1 cellular context compared by ENCODE assay signal in the genomic region with DNA sequence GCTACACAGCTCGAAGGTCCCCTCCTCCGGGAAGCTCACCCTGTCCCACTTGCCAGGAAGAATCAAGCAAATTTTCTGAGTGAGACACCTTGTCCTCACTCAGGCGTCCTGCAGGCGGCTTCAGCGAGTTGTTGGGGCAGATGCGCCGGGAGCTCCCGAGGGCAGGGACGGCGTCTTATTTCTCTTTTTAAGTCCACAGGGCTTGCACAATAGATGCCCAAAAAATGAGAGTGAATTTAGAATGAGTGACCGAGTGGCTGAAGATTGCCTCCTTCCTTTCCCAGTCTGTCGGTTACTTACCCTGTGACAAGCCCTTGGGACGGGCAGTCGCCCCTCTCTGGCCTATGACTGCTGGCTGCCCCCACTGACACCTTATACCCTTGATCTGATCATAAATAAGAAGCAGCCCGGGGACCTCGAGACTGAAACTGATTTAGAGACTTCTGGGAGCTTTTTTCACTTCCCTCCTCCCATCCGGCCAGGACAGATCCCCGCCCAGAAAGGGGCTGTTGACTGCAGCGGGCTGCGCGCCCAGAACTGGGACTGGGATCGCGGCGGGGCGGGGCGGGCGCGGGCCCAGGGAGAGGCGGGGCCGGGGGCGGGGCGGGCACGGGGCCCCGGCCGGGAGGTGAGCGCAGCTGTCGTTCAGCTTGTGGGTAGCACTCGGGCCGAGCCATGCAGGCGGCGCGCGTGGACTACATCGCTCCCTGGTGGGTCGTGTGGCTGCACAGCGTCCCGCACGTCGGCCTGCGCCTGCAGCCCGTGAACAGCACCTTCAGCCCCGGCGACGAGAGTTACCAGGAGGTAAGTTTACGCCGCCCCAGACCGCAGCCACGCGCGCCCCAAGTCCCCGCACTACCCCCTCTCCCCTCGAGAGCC.
TF ChIP-seq lines count a peak whose summit lies in the region.

A gene with protein sequence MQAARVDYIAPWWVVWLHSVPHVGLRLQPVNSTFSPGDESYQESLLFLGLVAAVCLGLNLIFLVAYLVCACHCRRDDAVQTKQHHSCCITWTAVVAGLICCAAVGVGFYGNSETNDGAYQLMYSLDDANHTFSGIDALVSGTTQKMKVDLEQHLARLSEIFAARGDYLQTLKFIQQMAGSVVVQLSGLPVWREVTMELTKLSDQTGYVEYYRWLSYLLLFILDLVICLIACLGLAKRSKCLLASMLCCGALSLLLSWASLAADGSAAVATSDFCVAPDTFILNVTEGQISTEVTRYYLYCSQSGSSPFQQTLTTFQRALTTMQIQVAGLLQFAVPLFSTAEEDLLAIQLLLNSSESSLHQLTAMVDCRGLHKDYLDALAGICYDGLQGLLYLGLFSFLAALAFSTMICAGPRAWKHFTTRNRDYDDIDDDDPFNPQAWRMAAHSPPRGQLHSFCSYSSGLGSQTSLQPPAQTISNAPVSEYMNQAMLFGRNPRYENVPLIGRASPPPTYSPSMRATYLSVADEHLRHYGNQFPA (plus strand): TSS at position 659 of the 879 bp plus-strand sequence. CDS start 17 bp downstream, at position 676.

TF ChIP-seq in HEK293, 187 proteins besides CTCF, POLR2A, EP300 and RAD21 (continued from another document):
- TF ChIP-seq ZBTB44 (tag by site-specific recombination; IDR thresholded peaks at IDR 0.05) (peak; percentile 69), ZNF266 (tag by site-specific recombination; IDR thresholded peaks at IDR 0.05; ENCODE audit: low read depth) (no peak), ZFP69B (tag by site-specific recombination; IDR thresholded peaks at IDR 0.05) (no peak), ZNF114 (tag by site-specific recombination; IDR thresholded peaks at IDR 0.05) (no peak), ZNF280D (tag by site-specific recombination; IDR thresholded peaks at IDR 0.05) (no peak), ZNF785 (tag by site-specific recombination; IDR thresholded peaks at IDR 0.05) (no peak), ZNF521 (tag by site-specific recombination; IDR thresholded peaks at IDR 0.05) (no peak), TRIM28 (IDR thresholded peaks at IDR 0.05; ENCODE audit: borderline replicate concordance, low read length) (no peak), GLIS2 (tag by site-specific recombination; IDR thresholded peaks at IDR 0.05) (peak; percentile 49; the same call in 1 of the 2 replicates), RBAK (tag by site-specific recombination; IDR thresholded peaks at IDR 0.05) (no peak)
- TF ChIP-seq, protein P1, sequence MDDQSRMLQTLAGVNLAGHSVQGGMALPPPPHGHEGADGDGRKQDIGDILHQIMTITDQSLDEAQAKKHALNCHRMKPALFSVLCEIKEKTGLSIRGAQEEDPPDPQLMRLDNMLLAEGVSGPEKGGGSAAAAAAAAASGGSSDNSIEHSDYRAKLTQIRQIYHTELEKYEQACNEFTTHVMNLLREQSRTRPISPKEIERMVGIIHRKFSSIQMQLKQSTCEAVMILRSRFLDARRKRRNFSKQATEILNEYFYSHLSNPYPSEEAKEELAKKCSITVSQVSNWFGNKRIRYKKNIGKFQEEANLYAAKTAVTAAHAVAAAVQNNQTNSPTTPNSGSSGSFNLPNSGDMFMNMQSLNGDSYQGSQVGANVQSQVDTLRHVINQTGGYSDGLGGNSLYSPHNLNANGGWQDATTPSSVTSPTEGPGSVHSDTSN (CRISPR knock-in tag; IDR thresholded peaks at IDR 0.05), result no peak
- TF ChIP-seq, protein P2, sequence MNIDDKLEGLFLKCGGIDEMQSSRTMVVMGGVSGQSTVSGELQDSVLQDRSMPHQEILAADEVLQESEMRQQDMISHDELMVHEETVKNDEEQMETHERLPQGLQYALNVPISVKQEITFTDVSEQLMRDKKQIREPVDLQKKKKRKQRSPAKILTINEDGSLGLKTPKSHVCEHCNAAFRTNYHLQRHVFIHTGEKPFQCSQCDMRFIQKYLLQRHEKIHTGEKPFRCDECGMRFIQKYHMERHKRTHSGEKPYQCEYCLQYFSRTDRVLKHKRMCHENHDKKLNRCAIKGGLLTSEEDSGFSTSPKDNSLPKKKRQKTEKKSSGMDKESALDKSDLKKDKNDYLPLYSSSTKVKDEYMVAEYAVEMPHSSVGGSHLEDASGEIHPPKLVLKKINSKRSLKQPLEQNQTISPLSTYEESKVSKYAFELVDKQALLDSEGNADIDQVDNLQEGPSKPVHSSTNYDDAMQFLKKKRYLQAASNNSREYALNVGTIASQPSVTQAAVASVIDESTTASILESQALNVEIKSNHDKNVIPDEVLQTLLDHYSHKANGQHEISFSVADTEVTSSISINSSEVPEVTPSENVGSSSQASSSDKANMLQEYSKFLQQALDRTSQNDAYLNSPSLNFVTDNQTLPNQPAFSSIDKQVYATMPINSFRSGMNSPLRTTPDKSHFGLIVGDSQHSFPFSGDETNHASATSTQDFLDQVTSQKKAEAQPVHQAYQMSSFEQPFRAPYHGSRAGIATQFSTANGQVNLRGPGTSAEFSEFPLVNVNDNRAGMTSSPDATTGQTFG (tag by site-specific recombination; IDR thresholded peaks at IDR 0.05; ENCODE audit: borderline replicate concordance), result no peak
- TF ChIP-seq, protein P3, sequence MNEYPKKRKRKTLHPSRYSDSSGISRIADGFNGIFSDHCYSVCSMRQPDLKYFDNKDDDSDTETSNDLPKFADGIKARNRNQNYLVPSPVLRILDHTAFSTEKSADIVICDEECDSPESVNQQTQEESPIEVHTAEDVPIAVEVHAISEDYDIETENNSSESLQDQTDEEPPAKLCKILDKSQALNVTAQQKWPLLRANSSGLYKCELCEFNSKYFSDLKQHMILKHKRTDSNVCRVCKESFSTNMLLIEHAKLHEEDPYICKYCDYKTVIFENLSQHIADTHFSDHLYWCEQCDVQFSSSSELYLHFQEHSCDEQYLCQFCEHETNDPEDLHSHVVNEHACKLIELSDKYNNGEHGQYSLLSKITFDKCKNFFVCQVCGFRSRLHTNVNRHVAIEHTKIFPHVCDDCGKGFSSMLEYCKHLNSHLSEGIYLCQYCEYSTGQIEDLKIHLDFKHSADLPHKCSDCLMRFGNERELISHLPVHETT (tag by site-specific recombination; IDR thresholded peaks at IDR 0.05), result no peak
- TF ChIP-seq, protein P4, sequence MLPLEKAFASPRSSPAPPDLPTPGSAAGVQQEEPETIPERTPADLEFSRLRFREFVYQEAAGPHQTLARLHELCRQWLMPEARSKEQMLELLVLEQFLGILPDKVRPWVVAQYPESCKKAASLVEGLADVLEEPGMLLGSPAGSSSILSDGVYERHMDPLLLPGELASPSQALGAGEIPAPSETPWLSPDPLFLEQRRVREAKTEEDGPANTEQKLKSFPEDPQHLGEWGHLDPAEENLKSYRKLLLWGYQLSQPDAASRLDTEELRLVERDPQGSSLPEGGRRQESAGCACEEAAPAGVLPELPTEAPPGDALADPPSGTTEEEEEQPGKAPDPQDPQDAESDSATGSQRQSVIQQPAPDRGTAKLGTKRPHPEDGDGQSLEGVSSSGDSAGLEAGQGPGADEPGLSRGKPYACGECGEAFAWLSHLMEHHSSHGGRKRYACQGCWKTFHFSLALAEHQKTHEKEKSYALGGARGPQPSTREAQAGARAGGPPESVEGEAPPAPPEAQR (tag by site-specific recombination; IDR thresholded peaks at IDR 0.05), result no peak
